1 cellular context compared by ENCODE assay signal in the genomic region with DNA sequence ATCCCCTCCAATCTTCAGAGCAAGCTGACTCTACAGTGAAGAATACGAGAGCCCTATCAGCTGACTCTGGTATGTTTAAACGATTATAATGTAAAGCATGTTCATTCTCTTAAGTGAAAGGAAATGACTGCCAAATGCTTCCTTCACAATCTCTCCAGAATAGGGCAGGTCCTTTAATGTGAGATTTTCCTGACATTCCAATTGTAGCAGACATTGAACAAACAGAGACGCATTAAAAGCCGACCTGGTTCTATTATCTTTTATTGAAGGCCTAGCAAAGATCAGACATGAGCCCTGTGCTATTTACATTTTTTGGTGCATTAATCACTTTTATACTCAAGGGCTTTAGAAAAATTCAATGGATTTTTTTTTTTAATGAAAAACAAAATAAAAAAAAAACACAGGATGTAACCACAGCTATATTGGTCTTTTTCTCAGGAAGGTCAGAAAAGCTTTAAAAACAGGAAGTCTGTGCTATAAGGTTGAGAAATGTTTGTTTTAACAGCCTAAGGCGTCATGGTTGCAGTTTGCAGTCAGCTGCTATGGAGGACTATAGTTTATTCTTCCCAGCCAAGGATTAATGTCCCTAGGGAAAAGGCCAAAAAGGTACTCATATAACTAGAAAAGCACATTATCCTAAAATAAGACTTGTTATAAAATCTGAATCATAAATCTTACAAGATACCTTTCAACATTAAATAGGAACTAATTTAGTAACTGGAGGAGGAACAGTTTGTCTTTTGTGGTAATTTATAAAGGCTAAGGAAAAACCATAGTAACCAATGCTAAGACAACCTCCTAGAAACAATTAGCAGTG.
TF ChIP-seq lines count a peak whose summit lies in the region.

No MANE protein-coding gene starts in this region.

TF ChIP-seq in K562, 482 proteins besides CTCF, POLR2A, EP300 and RAD21 (continued from another document):
- TF ChIP-seq, protein P1, sequence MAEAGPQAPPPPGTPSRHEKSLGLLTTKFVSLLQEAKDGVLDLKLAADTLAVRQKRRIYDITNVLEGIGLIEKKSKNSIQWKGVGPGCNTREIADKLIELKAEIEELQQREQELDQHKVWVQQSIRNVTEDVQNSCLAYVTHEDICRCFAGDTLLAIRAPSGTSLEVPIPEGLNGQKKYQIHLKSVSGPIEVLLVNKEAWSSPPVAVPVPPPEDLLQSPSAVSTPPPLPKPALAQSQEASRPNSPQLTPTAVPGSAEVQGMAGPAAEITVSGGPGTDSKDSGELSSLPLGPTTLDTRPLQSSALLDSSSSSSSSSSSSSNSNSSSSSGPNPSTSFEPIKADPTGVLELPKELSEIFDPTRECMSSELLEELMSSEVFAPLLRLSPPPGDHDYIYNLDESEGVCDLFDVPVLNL (CRISPR knock-in tag; IDR thresholded peaks at IDR 0.05; ENCODE audit: low read depth), result no peak
- TF ChIP-seq GABPA (tag; conservative IDR thresholded peaks at IDR 0.05; ENCODE audit: low read depth), result peak; percentile 57
- peak; percentile 97 for TF ChIP-seq SPI1 (IDR thresholded peaks at IDR 0.05; ENCODE audit: borderline replicate concordance, low read depth, low read length)
- no peak for TF ChIP-seq JUND (IDR thresholded peaks at IDR 0.05; ENCODE audit: borderline replicate concordance, low read depth, low read length)
- TF ChIP-seq JUND (tag; IDR thresholded peaks at IDR 0.05; ENCODE audit: borderline replicate concordance, low read depth, low read length), result no peak
- TF ChIP-seq NR2C2 (CRISPR knock-in tag; IDR thresholded peaks at IDR 0.05), result no peak
- peak; percentile 27; the same call in 1 of the 2 replicates for TF ChIP-seq NR2C2 (tag; IDR thresholded peaks at IDR 0.05)
- no peak for TF ChIP-seq HDAC8 (tag; IDR thresholded peaks at IDR 0.05)
- no peak for TF ChIP-seq ZNF212 (CRISPR knock-in tag; IDR thresholded peaks at IDR 0.05)
- peak in 1 of 2 experiments; percentile 55; a peak in 1 of 4 replicates for TF ChIP-seq FOXA3 (CRISPR knock-in tag; conservative IDR thresholded peaks at IDR 0.05 in 1 of 2, IDR thresholded peaks at IDR 0.05 in 1 of 2)
- TF ChIP-seq BACH1 (tag; IDR thresholded peaks at IDR 0.05), result peak; percentile 48; the same call in 1 of the 2 replicates
- TF ChIP-seq, protein P2, sequence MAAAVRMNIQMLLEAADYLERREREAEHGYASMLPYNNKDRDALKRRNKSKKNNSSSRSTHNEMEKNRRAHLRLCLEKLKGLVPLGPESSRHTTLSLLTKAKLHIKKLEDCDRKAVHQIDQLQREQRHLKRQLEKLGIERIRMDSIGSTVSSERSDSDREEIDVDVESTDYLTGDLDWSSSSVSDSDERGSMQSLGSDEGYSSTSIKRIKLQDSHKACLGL (CRISPR knock-in tag; IDR thresholded peaks at IDR 0.05; ENCODE audit: borderline replicate concordance, poor library complexity, severe bottlenecking), result no peak
- TF ChIP-seq, protein P3, sequence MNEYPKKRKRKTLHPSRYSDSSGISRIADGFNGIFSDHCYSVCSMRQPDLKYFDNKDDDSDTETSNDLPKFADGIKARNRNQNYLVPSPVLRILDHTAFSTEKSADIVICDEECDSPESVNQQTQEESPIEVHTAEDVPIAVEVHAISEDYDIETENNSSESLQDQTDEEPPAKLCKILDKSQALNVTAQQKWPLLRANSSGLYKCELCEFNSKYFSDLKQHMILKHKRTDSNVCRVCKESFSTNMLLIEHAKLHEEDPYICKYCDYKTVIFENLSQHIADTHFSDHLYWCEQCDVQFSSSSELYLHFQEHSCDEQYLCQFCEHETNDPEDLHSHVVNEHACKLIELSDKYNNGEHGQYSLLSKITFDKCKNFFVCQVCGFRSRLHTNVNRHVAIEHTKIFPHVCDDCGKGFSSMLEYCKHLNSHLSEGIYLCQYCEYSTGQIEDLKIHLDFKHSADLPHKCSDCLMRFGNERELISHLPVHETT (CRISPR knock-in tag; conservative IDR thresholded peaks at IDR 0.05 in 1 of 2, IDR thresholded peaks at IDR 0.05 in 1 of 2), result 0 out of 4 replicates have a peak, but pooled peaks of 1 of the 2 experiments have one; percentile 32
- no peak for TF ChIP-seq ZNF311 (CRISPR knock-in tag; IDR thresholded peaks at IDR 0.05)
- TF ChIP-seq HEY1 (CRISPR knock-in tag; IDR thresholded peaks at IDR 0.05; ENCODE audit: borderline replicate concordance), result no peak
- TF ChIP-seq, protein P4, sequence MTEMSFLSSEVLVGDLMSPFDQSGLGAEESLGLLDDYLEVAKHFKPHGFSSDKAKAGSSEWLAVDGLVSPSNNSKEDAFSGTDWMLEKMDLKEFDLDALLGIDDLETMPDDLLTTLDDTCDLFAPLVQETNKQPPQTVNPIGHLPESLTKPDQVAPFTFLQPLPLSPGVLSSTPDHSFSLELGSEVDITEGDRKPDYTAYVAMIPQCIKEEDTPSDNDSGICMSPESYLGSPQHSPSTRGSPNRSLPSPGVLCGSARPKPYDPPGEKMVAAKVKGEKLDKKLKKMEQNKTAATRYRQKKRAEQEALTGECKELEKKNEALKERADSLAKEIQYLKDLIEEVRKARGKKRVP (CRISPR knock-in tag; IDR thresholded peaks at IDR 0.05), result no peak
- no peak for TF ChIP-seq ZNF551 (CRISPR knock-in tag; IDR thresholded peaks at IDR 0.05)
- no peak for TF ChIP-seq NFIC (IDR thresholded peaks at IDR 0.05)
- no peak for TF ChIP-seq RUNX1 (IDR thresholded peaks at IDR 0.05; ENCODE audit: low read depth)
- TF ChIP-seq, protein P5, sequence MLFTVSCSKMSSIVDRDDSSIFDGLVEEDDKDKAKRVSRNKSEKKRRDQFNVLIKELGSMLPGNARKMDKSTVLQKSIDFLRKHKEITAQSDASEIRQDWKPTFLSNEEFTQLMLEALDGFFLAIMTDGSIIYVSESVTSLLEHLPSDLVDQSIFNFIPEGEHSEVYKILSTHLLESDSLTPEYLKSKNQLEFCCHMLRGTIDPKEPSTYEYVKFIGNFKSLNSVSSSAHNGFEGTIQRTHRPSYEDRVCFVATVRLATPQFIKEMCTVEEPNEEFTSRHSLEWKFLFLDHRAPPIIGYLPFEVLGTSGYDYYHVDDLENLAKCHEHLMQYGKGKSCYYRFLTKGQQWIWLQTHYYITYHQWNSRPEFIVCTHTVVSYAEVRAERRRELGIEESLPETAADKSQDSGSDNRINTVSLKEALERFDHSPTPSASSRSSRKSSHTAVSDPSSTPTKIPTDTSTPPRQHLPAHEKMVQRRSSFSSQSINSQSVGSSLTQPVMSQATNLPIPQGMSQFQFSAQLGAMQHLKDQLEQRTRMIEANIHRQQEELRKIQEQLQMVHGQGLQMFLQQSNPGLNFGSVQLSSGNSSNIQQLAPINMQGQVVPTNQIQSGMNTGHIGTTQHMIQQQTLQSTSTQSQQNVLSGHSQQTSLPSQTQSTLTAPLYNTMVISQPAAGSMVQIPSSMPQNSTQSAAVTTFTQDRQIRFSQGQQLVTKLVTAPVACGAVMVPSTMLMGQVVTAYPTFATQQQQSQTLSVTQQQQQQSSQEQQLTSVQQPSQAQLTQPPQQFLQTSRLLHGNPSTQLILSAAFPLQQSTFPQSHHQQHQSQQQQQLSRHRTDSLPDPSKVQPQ (CRISPR knock-in tag; IDR thresholded peaks at IDR 0.05; ENCODE audit: borderline replicate concordance), result no peak
- TF ChIP-seq CEBPG (CRISPR knock-in tag; IDR thresholded peaks at IDR 0.05), result no peak
- peak; percentile 52 to 60; a peak in 2 of 4 replicates for TF ChIP-seq CEBPG (tag; conservative IDR thresholded peaks at IDR 0.05 in 1 of 2, IDR thresholded peaks at IDR 0.05 in 1 of 2)
- TF ChIP-seq KAT8 (IDR thresholded peaks at IDR 0.05; ENCODE audit: low read depth), result no peak
- no peak for TF ChIP-seq FOXJ3 (CRISPR knock-in tag; IDR thresholded peaks at IDR 0.05)
- TF ChIP-seq NONO (IDR thresholded peaks at IDR 0.05; ENCODE audit: low read depth in 2 of 2, low read length in 1 of 2), result no peak
- TF ChIP-seq, protein P6, sequence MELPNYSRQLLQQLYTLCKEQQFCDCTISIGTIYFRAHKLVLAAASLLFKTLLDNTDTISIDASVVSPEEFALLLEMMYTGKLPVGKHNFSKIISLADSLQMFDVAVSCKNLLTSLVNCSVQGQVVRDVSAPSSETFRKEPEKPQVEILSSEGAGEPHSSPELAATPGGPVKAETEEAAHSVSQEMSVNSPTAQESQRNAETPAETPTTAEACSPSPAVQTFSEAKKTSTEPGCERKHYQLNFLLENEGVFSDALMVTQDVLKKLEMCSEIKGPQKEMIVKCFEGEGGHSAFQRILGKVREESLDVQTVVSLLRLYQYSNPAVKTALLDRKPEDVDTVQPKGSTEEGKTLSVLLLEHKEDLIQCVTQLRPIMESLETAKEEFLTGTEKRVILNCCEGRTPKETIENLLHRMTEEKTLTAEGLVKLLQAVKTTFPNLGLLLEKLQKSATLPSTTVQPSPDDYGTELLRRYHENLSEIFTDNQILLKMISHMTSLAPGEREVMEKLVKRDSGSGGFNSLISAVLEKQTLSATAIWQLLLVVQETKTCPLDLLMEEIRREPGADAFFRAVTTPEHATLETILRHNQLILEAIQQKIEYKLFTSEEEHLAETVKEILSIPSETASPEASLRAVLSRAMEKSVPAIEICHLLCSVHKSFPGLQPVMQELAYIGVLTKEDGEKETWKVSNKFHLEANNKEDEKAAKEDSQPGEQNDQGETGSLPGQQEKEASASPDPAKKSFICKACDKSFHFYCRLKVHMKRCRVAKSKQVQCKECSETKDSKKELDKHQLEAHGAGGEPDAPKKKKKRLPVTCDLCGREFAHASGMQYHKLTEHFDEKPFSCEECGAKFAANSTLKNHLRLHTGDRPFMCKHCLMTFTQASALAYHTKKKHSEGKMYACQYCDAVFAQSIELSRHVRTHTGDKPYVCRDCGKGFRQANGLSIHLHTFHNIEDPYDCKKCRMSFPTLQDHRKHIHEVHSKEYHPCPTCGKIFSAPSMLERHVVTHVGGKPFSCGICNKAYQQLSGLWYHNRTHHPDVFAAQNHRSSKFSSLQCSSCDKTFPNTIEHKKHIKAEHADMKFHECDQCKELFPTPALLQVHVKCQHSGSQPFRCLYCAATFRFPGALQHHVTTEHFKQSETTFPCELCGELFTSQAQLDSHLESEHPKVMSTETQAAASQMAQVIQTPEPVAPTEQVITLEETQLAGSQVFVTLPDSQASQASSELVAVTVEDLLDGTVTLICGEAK (IDR thresholded peaks at IDR 0.05), result no peak
- TF ChIP-seq, protein P6 (CRISPR knock-in tag; IDR thresholded peaks at IDR 0.05), result no peak
- no peak for TF ChIP-seq ZNF124 (CRISPR knock-in tag; IDR thresholded peaks at IDR 0.05)
